ENCODE assay signal across 30 cellular contexts in the genomic region with DNA sequence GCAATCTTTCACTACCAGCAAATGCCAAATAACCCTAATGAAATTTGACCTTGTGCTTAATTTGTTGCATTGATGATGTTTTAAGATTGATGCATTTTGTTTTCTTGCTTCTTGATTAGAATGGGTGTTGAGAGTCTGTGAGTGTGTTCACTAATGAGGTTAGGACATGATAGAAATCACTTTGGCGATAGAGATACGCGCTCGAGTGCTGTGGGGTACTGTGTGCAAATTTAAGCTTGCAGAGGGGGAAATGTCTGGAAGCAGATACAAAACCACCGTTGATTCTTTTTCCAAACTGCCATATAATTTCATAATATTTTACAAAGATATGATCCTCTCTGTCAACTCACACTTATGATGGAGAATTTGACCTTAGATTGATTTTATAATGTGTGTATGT.
"Had no signal": no experiment of that assay in that cellular context is flagged by ENCODE, and none has a peak within 500 bp of the region (broad histone marks: within the 10 kb centered on the region; RNA-seq: fewer than 3 reads in every experiment).

No MANE protein-coding gene starts in this region.

- H3K36me3 ChIP-seq: adrenal gland, breast epithelium, cardiac muscle cell, colonic mucosa had no signal

- H3K9me3 ChIP-seq: colonic mucosa had no signal

- H3K4me1 ChIP-seq: adrenal gland, breast epithelium, colonic mucosa had no signal

- H3K27ac ChIP-seq: adrenal gland, breast epithelium, cardiac muscle cell, colonic mucosa, VCaP had no signal

- ATAC-seq: activated CD8-positive, alpha-beta memory T cell treated with anti-CD3 and anti-CD28 coated beads, Interleukin-2, amount 10 ng/mL, durations not matched to agents 7 days and 5 days; activated CD8-positive, alpha-beta T cell treated with anti-CD3 and anti-CD28 coated beads, Interleukin-2, amount 10 ng/mL, durations not matched to agents 7 days and 5 days; activated naive CD8-positive, alpha-beta T cell treated with anti-CD3 and anti-CD28 coated beads, Interleukin-2, amount 50 U/mL, for 24 hours; body of pancreas; esophagus mucosa; T-helper 17 cell; WTC11 had no signal

- H3K27me3 ChIP-seq: adrenal gland, body of pancreas, breast epithelium, cardiac muscle cell, colonic mucosa had no signal

- DNase-seq: activated CD4-positive, alpha-beta memory T cell treated with anti-CD3 and anti-CD28 coated beads for 36 hours; activated CD4-positive, alpha-beta T cell treated with anti-CD3 and anti-CD28 coated beads for 1 hour; activated CD4-positive, alpha-beta T cell treated with anti-CD3 and anti-CD28 coated beads for 4 hours; activated CD8-positive, alpha-beta memory T cell treated with anti-CD3 and anti-CD28 coated beads, Interleukin-2, amount 10 ng/mL, durations not matched to agents 7 days and 5 days; activated CD8-positive, alpha-beta memory T cell treated with anti-CD3 and anti-CD28 coated beads, Interleukin-2, amount 50 U/mL, for 4 hours; activated CD8-positive, alpha-beta T cell treated with anti-CD3 and anti-CD28 coated beads, Interleukin-2, amount 10 ng/mL, durations not matched to agents 7 days and 5 days; activated effector memory CD4-positive, alpha-beta T cell treated with anti-CD3 and anti-CD28 coated beads, Interleukin-2, amount 50 U/mL, for 16 hours; activated naive CD4-positive, alpha-beta T cell treated with anti-CD3 and anti-CD28 coated beads for 36 hours; activated naive CD8-positive, alpha-beta T cell treated with anti-CD3 and anti-CD28 coated beads for 36 hours; activated naive CD8-positive, alpha-beta T cell treated with anti-CD3 and anti-CD28 coated beads, Interleukin-2, amount 50 U/mL, for 24 hours; activated T-cell treated with anti-CD3 and anti-CD28 coated beads, Interleukin-2, amount 50 U/mL, for 1 hour; activated T-cell treated with anti-CD3 and anti-CD28 coated beads, Interleukin-2, amount 50 U/mL, for 48 hours; adrenal gland; amygdala; aorta; body of pancreas; central memory CD4-positive, alpha-beta T cell; cerebellar nuclear complex; colonic mucosa; effector CD8-positive, alpha-beta T cell; foreskin fibroblast; head of caudate nucleus; T-helper 1 cell; T-helper 17 cell; T1000 had no signal

- H3K4me3 ChIP-seq: adrenal gland, body of pancreas, breast epithelium, cardiac muscle cell, colonic mucosa had no signal
